7 cellular contexts compared by ENCODE assay signal in genomic region chr1:224700915-224701531, GRCh38.
A peak's percentile ranks its signal among the peaks of the same experiment; 100 is the strongest.
DNase-seq lines count a peak whose midpoint lies in the region; ATAC-seq and TF ChIP-seq lines count a peak whose summit lies in the region.

No MANE protein-coding gene starts in this region.

- H3K9me3 ChIP-seq in right lobe of liver, result no peaks in the 10 kb centered on the region

- H3K27ac ChIP-seq in right lobe of liver, result no peak overlapping the region

- no peaks in the 10 kb centered on the region for H3K27me3 ChIP-seq in right lobe of liver

- in situ Hi-C loops in GM13976 (cut with MboI; ENCODE audit: low sequenced_read_pairs, unreplicated experiment), result no loop called here

- intact Hi-C loops in right lobe of liver (cut with DNase I), result no loop called here

- DNase-seq in GM13976 (ENCODE audit: low spot score) (peak; percentile 57), HFF-Myc (ENCODE audit: extremely low read depth, low read depth) (no peak), SK-N-DZ (ENCODE audit: low spot score) (peak; percentile 12), right lobe of liver (no peak), NCI-H526 treated with DMSO at 0.1 percent for 48 hours (lab: John Stamatoyannopoulos, UW) (no peak)
- no peak for DNase-seq in stimulated activated naive CD4-positive, alpha-beta T cell treated with Interleukin-2 at 50 U/mL for 16 hours (lab: John Stamatoyannopoulos, UW)

- TF ChIP-seq POLR2A in right lobe of liver (IDR thresholded peaks at IDR 0.05), result no peak

- no peaks in the 10 kb centered on the region for H3K36me3 ChIP-seq in right lobe of liver

- H3K4me1 ChIP-seq in right lobe of liver, result no peaks in the 10 kb centered on the region

- TF ChIP-seq CTCF in GM13976 (IDR thresholded peaks at IDR 0.05; ENCODE audit: borderline replicate concordance, control extremely low read depth, extremely low read depth, insufficient read depth, missing control alignments) (peak; percentile 44), HFF-Myc (IDR thresholded peaks at IDR 0.05; ENCODE audit: low read depth, low read length, missing control alignments) (peak; percentile 68), right lobe of liver (IDR thresholded peaks at IDR 0.05) (peak in 3 of 4 donors; percentile 14 to 38 (median 23))

- peak; percentile 23 to 59 (median 38) for ATAC-seq in right lobe of liver
- ATAC-seq in HG02840 (IDR thresholded peaks at IDR 0.05; ENCODE audit: low FRiP score, unreplicated experiment), result no peak

- H3K4me3 ChIP-seq in HFF-Myc (replicated peaks; ENCODE audit: low read depth, low read length), result no peak overlapping the region
- no peak overlapping the region for H3K4me3 ChIP-seq in right lobe of liver

- 47% methylated on average over 2 of the region's 4 CpGs for WGBS in right lobe of liver (ENCODE audit: insufficient coverage, low coverage, low lambda C conversion rate, missing lambda C conversion rate)

Comparison
In these comparisons a context has a peak if more than half of its experiments do, and no peak if none do; other contexts are left out.
1. DNase-seq: peak in GM13976 (single experiment) and SK-N-DZ (single experiment); none in HFF-Myc (single experiment), right lobe of liver (0 of 3), NCI-H526 treated with DMSO at 0.1 percent for 48 hours (single experiment) and stimulated activated naive CD4-positive, alpha-beta T cell treated with Interleukin-2 at 50 U/mL for 16 hours (single experiment).
2. Peak in every context shown above with its lines, with median percentiles within 50 percentile points of each other: CTCF ChIP-seq.